Comparison of ENCODE assay signal across 3 cellular contexts in the genomic region with DNA sequence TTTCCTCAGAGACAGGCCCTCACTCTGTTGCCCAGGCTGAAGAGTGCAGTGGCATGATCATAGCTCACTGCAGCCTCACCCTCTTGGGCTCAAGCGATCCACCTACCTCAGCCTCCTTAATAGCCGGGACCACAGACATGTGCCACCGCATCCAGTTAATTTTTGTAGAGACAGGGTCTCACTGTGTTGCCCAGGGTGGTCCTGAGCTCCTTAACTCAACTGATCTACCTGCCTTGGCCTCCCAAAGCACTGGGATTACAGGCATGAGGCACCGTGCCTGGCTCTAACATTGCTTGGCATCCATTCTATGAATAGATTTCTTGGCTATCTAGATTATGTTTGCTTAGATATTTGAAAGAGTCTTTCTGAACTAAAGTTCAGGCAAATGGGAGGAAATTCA.
"Had no signal": no experiment of that assay in that cellular context is flagged by ENCODE, and none has a peak within 500 bp of the region (broad histone marks: within the 10 kb centered on the region; RNA-seq: fewer than 3 reads in every experiment).

No MANE protein-coding gene starts in this region.

- ATAC-seq: GM12878 had no signal

- DNase-seq: GDM1, GF-D8 had no signal
